22 cellular contexts compared by ENCODE assay signal in the genomic region with DNA sequence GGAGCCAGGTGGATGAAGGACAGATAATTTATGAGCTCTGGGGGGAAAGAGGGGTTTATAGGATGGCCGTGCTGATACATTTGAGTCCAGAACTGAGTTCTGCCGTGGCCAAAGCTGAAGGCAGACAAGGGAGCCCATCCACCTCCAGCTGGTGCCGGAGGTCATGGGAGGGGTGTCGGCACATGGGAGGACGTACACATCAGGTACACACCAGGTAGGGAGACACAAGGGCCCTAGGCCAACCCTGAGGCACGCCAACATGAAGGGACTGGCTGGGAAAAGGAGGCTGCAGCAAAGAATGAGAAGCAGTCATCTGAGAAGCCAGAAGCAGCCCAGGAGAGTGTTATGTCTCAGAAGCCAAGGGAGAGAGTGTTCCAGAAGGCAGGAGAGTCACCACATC. TPM values are rescaled to one million over a fixed set of nuclear protein-coding genes. Genes with fewer than 3 reads are reported as not detected.
DNase-seq lines count a peak whose midpoint lies in the region; ATAC-seq, FAIRE-seq and TF ChIP-seq lines count a peak whose summit lies in the region.
"Had no signal": no experiment of that assay in that cellular context is flagged by ENCODE, and none has a peak within 500 bp of the region (broad histone marks: within the 10 kb centered on the region; RNA-seq: fewer than 3 reads in every experiment).

No MANE protein-coding gene starts in this region.

- no peaks in the 10 kb centered on the region for H3K36me3 Mint-ChIP-seq in activated naive CD4-positive, alpha-beta T cell treated with anti-CD3 and anti-CD28 coated beads, Interleukin-2, amount 50 U/mL, for 24 hours
- peaks cover 14% of the 10 kb centered on the region for H3K36me3 Mint-ChIP-seq in stimulated activated effector memory CD8-positive, alpha-beta T cell treated with anti-CD3 and anti-CD28 coated beads, Interleukin-12 subunit alpha, Interleukin-12 subunit beta, amount 100 ng/mL, for 72 hours

- H3K9me3 ChIP-seq in kidney (ENCODE audit: control insufficient read depth in 1 of 2, low read length in 2 of 2) = no peaks in the 10 kb centered on the region

- ATAC-seq in stimulated activated effector memory CD8-positive, alpha-beta T cell treated with anti-CD3 and anti-CD28 coated beads, Interleukin-12 subunit alpha, Interleukin-12 subunit beta, amount 100 ng/mL, for 72 hours = no peak
- no peak for ATAC-seq in GM21515 (IDR thresholded peaks at IDR 0.05; ENCODE audit: unreplicated experiment)
- ATAC-seq: Panc1 had no signal

- H3K4me3 ChIP-seq in kidney (ENCODE audit: low read length in 2 of 2) = no peak overlapping the region

- peaks cover 13% of the 10 kb centered on the region for H3K4me1 Mint-ChIP-seq in activated naive CD4-positive, alpha-beta T cell treated with anti-CD3 and anti-CD28 coated beads, Interleukin-2, amount 50 U/mL, for 24 hours
- peaks cover 24% of the 10 kb centered on the region for H3K4me1 Mint-ChIP-seq in stimulated activated effector memory CD8-positive, alpha-beta T cell treated with anti-CD3 and anti-CD28 coated beads, Interleukin-12 subunit alpha, Interleukin-12 subunit beta, amount 100 ng/mL, for 72 hours

- no peak overlapping the region for H3K4me3 Mint-ChIP-seq in activated naive CD4-positive, alpha-beta T cell treated with anti-CD3 and anti-CD28 coated beads, Interleukin-2, amount 50 U/mL, for 24 hours
- H3K4me3 Mint-ChIP-seq in stimulated activated effector memory CD8-positive, alpha-beta T cell treated with anti-CD3 and anti-CD28 coated beads, Interleukin-12 subunit alpha, Interleukin-12 subunit beta, amount 100 ng/mL, for 72 hours = no peak overlapping the region

- H3K36me3 ChIP-seq in kidney (ENCODE audit: control insufficient read depth in 1 of 2, insufficient read depth in 2 of 2, low read length in 2 of 2) = no peaks in the 10 kb centered on the region

- TF ChIP-seq CTCF in kidney (IDR thresholded peaks at IDR 0.05; ENCODE audit: borderline replicate concordance, extremely low read depth, insufficient read depth) = no peak

- no peaks in the 10 kb centered on the region for H3K9me3 Mint-ChIP-seq in activated naive CD4-positive, alpha-beta T cell treated with anti-CD3 and anti-CD28 coated beads, Interleukin-2, amount 50 U/mL, for 24 hours
- no peaks in the 10 kb centered on the region for H3K9me3 Mint-ChIP-seq in stimulated activated effector memory CD8-positive, alpha-beta T cell treated with anti-CD3 and anti-CD28 coated beads, Interleukin-12 subunit alpha, Interleukin-12 subunit beta, amount 100 ng/mL, for 72 hours

- peak overlapping the region; percentile 12 for H3K27ac ChIP-seq in angular gyrus (ENCODE audit: low read depth, low read length)
- no peak overlapping the region for H3K27ac ChIP-seq in kidney (ENCODE audit: low read depth in 2 of 2, low read length in 2 of 2)
- H3K27ac ChIP-seq: KMS-11 had no signal

- H3K9ac ChIP-seq in kidney (ENCODE audit: low read length in 2 of 2) = no peak overlapping the region
- H3K9ac ChIP-seq: KMS-11 had no signal

- intact Hi-C loops in kidney (cut with DNase I) = no loop called here

- peaks cover 21% of the 10 kb centered on the region for H3K27me3 Mint-ChIP-seq in activated naive CD4-positive, alpha-beta T cell treated with anti-CD3 and anti-CD28 coated beads, Interleukin-2, amount 50 U/mL, for 24 hours

- no peak for DNase-seq in activated naive CD4-positive, alpha-beta T cell (lab: John Stamatoyannopoulos, UW)
- DNase-seq in kidney (peak; percentile 57), NCI-H2029 (lab: John Stamatoyannopoulos, UW) (no peak), HuH-7 (ENCODE audit: low spot score) (no peak)
- no peak for DNase-seq in stimulated activated effector memory CD8-positive, alpha-beta T cell treated with anti-CD3 and anti-CD28 coated beads, Interleukin-12 subunit alpha, Interleukin-12 subunit beta, amount 100 ng/mL, for 72 hours (ENCODE audit: low spot score in 2 of 2)
- DNase-seq: 8988T, NCI-H1105, NCI-H2081, NCI-H2171, NCI-H345, NCI-H524, NCI-H774 had no signal

- H3K27ac Mint-ChIP-seq in activated naive CD4-positive, alpha-beta T cell treated with anti-CD3 and anti-CD28 coated beads, Interleukin-2, amount 50 U/mL, for 24 hours = peak overlapping the region; percentile 57
- H3K27ac Mint-ChIP-seq in stimulated activated effector memory CD8-positive, alpha-beta T cell treated with anti-CD3 and anti-CD28 coated beads, Interleukin-12 subunit alpha, Interleukin-12 subunit beta, amount 100 ng/mL, for 72 hours = peak overlapping the region; percentile 6

- H3K4me1 ChIP-seq in kidney (ENCODE audit: control insufficient read depth in 1 of 2, insufficient read depth in 1 of 2, low read depth in 1 of 2, low read length in 2 of 2) = peaks cover 0 to 3% of the 10 kb centered on the region in 2 donors

- FAIRE-seq in kidney (lab: Jason Lieb, UNC) = no peak
- FAIRE-seq: D721Med, GM18507 had no signal

RNA-seq across cellular contexts. Expression of gene GPRIN1, which starts 2.1 kb away (rescaled TPM):
- 1.3 TPM for total RNA-seq in kidney
- 0.45 TPM for polyA plus RNA-seq in kidney (ENCODE audit: insufficient read depth, low read depth, low replicate concordance)

RNA-seq across cellular contexts. Expression of gene SNCB, which starts 18.3 kb away (rescaled TPM):
- total RNA-seq in kidney = not detected
- not detected for polyA plus RNA-seq in kidney (ENCODE audit: insufficient read depth, low read depth, low replicate concordance)
- total RNA-seq: IMR-90 had no signal

RNA-seq across cellular contexts. Expression of gene EIF4E1B, which starts 18.5 kb away (rescaled TPM):
- total RNA-seq in kidney = not detected
- polyA plus RNA-seq in kidney (ENCODE audit: insufficient read depth, low read depth, low replicate concordance) = not detected
- total RNA-seq: H4, HT1080, IMR-90 had no signal
- polyA plus RNA-seq: IMR-90 had no signal

RNA-seq across cellular contexts. Expression of gene TSPAN17, which starts 35.3 kb away (rescaled TPM):
- 34.3 TPM for total RNA-seq in kidney
- polyA plus RNA-seq in kidney (ENCODE audit: insufficient read depth, low read depth, low replicate concordance) = 32.1 TPM
